30 cellular contexts compared by ENCODE assay signal in the genomic region with DNA sequence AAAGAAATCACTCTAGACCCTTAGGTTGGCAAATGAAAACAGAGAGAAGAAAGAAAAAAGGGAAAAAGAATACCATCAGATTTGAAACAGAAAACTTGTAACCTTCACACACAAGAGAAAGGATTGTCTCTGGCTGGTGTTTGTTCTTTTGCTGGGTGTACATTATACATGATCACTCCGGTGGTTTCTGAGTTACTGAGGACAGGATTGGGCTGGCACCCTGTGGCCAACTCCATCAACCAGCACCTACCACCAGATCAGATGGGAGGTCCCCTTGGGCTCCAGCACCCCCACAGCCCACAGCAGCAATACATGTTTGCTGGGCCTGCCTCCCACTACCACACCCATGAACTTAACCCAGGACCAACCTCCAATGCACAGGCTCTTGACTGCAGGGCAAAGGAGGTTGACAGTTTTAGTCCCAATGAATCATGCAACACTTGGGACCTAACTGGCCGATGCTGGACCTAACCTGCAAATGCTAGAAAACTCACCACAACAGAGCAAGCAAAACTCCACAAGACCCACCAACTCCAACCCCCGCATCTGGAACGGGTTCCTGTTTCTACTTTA.
A peak's percentile ranks its signal among the peaks of the same experiment; 100 is the strongest.
DNase-seq lines count a peak whose midpoint lies in the region; ATAC-seq, FAIRE-seq and TF ChIP-seq lines count a peak whose summit lies in the region.
"Had no signal": no experiment of that assay in that cellular context is flagged by ENCODE, and none has a peak within 500 bp of the region (broad histone marks: within the 10 kb centered on the region; RNA-seq: fewer than 3 reads in every experiment).

No MANE protein-coding gene starts in this region.

- H3K27me3 ChIP-seq in HepG2 (ENCODE audit: control insufficient read depth in 1 of 2, insufficient read depth in 2 of 2, low read length in 2 of 2) (no peaks in the 10 kb centered on the region), right lobe of liver (no peaks in the 10 kb centered on the region), muscle layer of duodenum (ENCODE audit: low read depth, low read length) (no peaks in the 10 kb centered on the region), SJCRH30 (no peaks in the 10 kb centered on the region)
- H3K27me3 ChIP-seq: ascending aorta, BLaER1, heart left ventricle, sigmoid colon, testis had no signal

- POLR2A ChIA-PET in HepG2 (lab: Yijun Ruan, JAX): no interaction called here

- in situ Hi-C loops in HepG2 (cut with HindIII; ENCODE audit: extremely low pct_ligation_motif_present, low pct_unique_long_range_greater_than_20kb): no loop called here

- H3K36me3 ChIP-seq in HepG2 (replicated peaks in 1 of 2; ENCODE audit: control insufficient read depth in 1 of 2, insufficient read depth in 2 of 2, low read length in 2 of 2) (peaks cover 13 to 15% of the 10 kb centered on the region in 2 experiments; a peak in 4 of 5 replicates), right lobe of liver (no peaks in the 10 kb centered on the region), muscle layer of duodenum (ENCODE audit: control insufficient read depth in 1 of 2, insufficient read depth in 2 of 2, low read length in 2 of 2) (no peaks in the 10 kb centered on the region), SJCRH30 (no peaks in the 10 kb centered on the region)
- H3K36me3 ChIP-seq: ascending aorta, BLaER1, heart left ventricle, sigmoid colon had no signal

- H3K79me2 ChIP-seq in HepG2 (ENCODE audit: insufficient read depth, low read length): peaks cover 69% of the 10 kb centered on the region

- H3K9ac ChIP-seq in HepG2 (ENCODE audit: insufficient read depth, low read depth, low read length): no peak overlapping the region
- H3K9ac ChIP-seq: BLaER1, KMS-11 had no signal

- TF ChIP-seq POLR2A in HepG2 (IDR thresholded peaks at IDR 0.05; ENCODE audit: insufficient read depth in 1 of 2, low read depth in 2 of 2, low read length in 2 of 2) (no peak), right lobe of liver (IDR thresholded peaks at IDR 0.05) (no peak)

- WGBS in HepG2 (ENCODE audit: low lambda C conversion rate): 86% methylated on average over 4 of the region's 4 CpGs
- 100% methylated on average over 1 of the region's 4 CpGs for WGBS in right lobe of liver (ENCODE audit: insufficient coverage, low coverage, low lambda C conversion rate, missing lambda C conversion rate)

- peak overlapping the region; percentile 1 for H3K27ac ChIP-seq in HepG2 (ENCODE audit: extremely low read length, insufficient read depth, low read length)
- H3K27ac ChIP-seq in right lobe of liver: no peak overlapping the region
- H3K27ac ChIP-seq in VCaP: peak overlapping the region; percentile 83
- peak overlapping the region; percentile 31 for H3K27ac ChIP-seq in muscle layer of duodenum (ENCODE audit: low read length)
- H3K27ac ChIP-seq in SJCRH30: no peak overlapping the region
- H3K27ac ChIP-seq: ascending aorta, BLaER1, heart left ventricle, KMS-11, sigmoid colon, testis had no signal

- H3K4me1 ChIP-seq in HepG2 (ENCODE audit: insufficient read depth, low read length) (peaks cover 96% of the 10 kb centered on the region), right lobe of liver (no peaks in the 10 kb centered on the region), muscle layer of duodenum (ENCODE audit: control insufficient read depth in 1 of 2, insufficient read depth in 2 of 2, low read length in 2 of 2) (no peaks in the 10 kb centered on the region), SJCRH30 (peaks cover 32% of the 10 kb centered on the region)
- H3K4me1 ChIP-seq: ascending aorta, heart left ventricle had no signal

- H3K9me3 ChIP-seq in HepG2 (ENCODE audit: low read length) (no peaks in the 10 kb centered on the region), right lobe of liver (no peaks in the 10 kb centered on the region), muscle layer of duodenum (ENCODE audit: control insufficient read depth in 1 of 2, low read length in 2 of 2) (no peaks in the 10 kb centered on the region), SJCRH30 (replicated peaks) (no peaks in the 10 kb centered on the region)
- H3K9me3 ChIP-seq: ascending aorta, heart left ventricle, sigmoid colon, testis had no signal

- TF ChIP-seq RAD21 in HepG2 (CRISPR knock-in tag; IDR thresholded peaks at IDR 0.05): no peak

- ATAC-seq in HepG2: peak; percentile 47
- no peak for ATAC-seq in right lobe of liver
- ATAC-seq: activated CD4-positive, alpha-beta T cell treated with anti-CD3 and anti-CD28 coated beads for 36 hours; activated CD8-positive, alpha-beta T cell treated with anti-CD3 and anti-CD28 coated beads, Interleukin-2, amount 10 ng/mL, durations not matched to agents 7 days and 5 days; esophagus mucosa; heart left ventricle had no signal

- no peak overlapping the region for H2AFZ ChIP-seq in HepG2 (ENCODE audit: low read length)

- intact Hi-C loops in HepG2 (cut with micrococcal nuclease; ENCODE audit: unreplicated experiment) (no loop called here), right lobe of liver (cut with DNase I) (no loop called here)

- H4K20me1 ChIP-seq in HepG2 (ENCODE audit: insufficient read depth, low read length): no peaks in the 10 kb centered on the region
- H4K20me1 ChIP-seq: BLaER1 had no signal

- no peak overlapping the region for H3K4me2 ChIP-seq in HepG2 (ENCODE audit: low read depth, low read length)
- H3K4me2 ChIP-seq: BLaER1, KMS-11 had no signal

- TF ChIP-seq EP300 in HepG2 (IDR thresholded peaks at IDR 0.05; ENCODE audit: low read depth in 2 of 2, low read length in 2 of 2) (no peak), HepG2 (CRISPR knock-in tag; IDR thresholded peaks at IDR 0.05; ENCODE audit: borderline replicate concordance) (no peak)

- FAIRE-seq in HepG2 (lab: Jason Lieb, UNC): no peak
- FAIRE-seq: G401.6, H54 had no signal

- DNase-seq in HepG2 (ENCODE audit: low spot score): no peak
- no peak for DNase-seq in right lobe of liver
- DNase-seq in HuH-7 (ENCODE audit: low spot score): no peak
- DNase-seq in superior temporal gyrus (ENCODE audit: extremely low spot score): no peak
- DNase-seq in SJCRH30: no peak
- no peak for DNase-seq in cerebellar nuclear complex (lab: John Stamatoyannopoulos, UW)
- DNase-seq: activated CD4-positive, alpha-beta T cell treated with anti-CD3 and anti-CD28 coated beads for 36 hours; activated CD8-positive, alpha-beta T cell treated with anti-CD3 and anti-CD28 coated beads, Interleukin-2, amount 10 ng/mL, durations not matched to agents 7 days and 5 days; activated effector memory CD4-positive, alpha-beta T cell treated with anti-CD3 and anti-CD28 coated beads, Interleukin-2, amount 50 U/mL, for 16 hours; activated naive CD8-positive, alpha-beta T cell treated with anti-CD3 and anti-CD28 coated beads for 36 hours; activated T-cell treated with anti-CD3 and anti-CD28 coated beads for 4 hours; endodermal cell; foreskin fibroblast; heart left ventricle; kidney glomerular epithelial cell; MV-4-11; NCI-H2171; NCI-H510A; sigmoid colon; stimulated activated naive CD4-positive, alpha-beta T cell; T-helper 2 cell; testis had no signal

- peak; percentile 44 for TF ChIP-seq CTCF in HepG2 (CRISPR knock-in tag; IDR thresholded peaks at IDR 0.05)
- TF ChIP-seq CTCF in right lobe of liver (IDR thresholded peaks at IDR 0.05): no peak
- no peak for TF ChIP-seq CTCF in VCaP (conservative IDR thresholded peaks at IDR 0.05)

- BruUV-seq in HepG2 (replicated peaks; lab: Mats Ljungman, UMichigan): no TSS peak

- H3K4me3 ChIP-seq in HepG2 (replicated peaks in 1 of 3; ENCODE audit: insufficient read depth in 1 of 3, low read depth in 2 of 3, low read length in 3 of 3) (no peak overlapping the region), right lobe of liver (no peak overlapping the region), muscle layer of duodenum (ENCODE audit: low read depth in 1 of 2, low read length in 2 of 2) (no peak overlapping the region), SJCRH30 (no peak overlapping the region)
- H3K4me3 ChIP-seq: ascending aorta, BLaER1, heart left ventricle, sigmoid colon, testis had no signal

- CTCF ChIA-PET in HepG2 (lab: Yijun Ruan, JAX; ENCODE audit: low intra/inter-chr PET ratio, low total read pairs): no interaction called here

TF ChIP-seq in HepG2, 621 proteins besides CTCF, POLR2A, EP300 and RAD21 (continues in another document):
- no peak for TF ChIP-seq SMAD9 (CRISPR knock-in tag; IDR thresholded peaks at IDR 0.05)
- TF ChIP-seq AHDC1 (CRISPR knock-in tag; IDR thresholded peaks at IDR 0.05; ENCODE audit: borderline replicate concordance): 0 out of 2 replicates have a peak, but pooled peaks have one; percentile 27
- no peak for TF ChIP-seq TOPORS (CRISPR knock-in tag; IDR thresholded peaks at IDR 0.05)

Comparison
In these comparisons a context has a peak if more than half of its experiments do, and no peak if none do; other contexts are left out.
1. H3K27ac ChIP-seq: peak in HepG2 (single experiment), VCaP (single experiment) and muscle layer of duodenum (single experiment); none in right lobe of liver (0 of 3) and SJCRH30 (single experiment).